In genomic region chr13:99686944-99687382, GRCh38 we compare ENCODE assay signal across 20 cellular contexts.
DNase-seq lines count a peak whose midpoint lies in the region; ATAC-seq, FAIRE-seq and TF ChIP-seq lines count a peak whose summit lies in the region.
"Had no signal": no experiment of that assay in that cellular context is flagged by ENCODE, and none has a peak within 500 bp of the region (broad histone marks: within the 10 kb centered on the region; RNA-seq: fewer than 3 reads in every experiment).

No MANE protein-coding gene starts in this region.

- H3K27ac ChIP-seq in left ventricle myocardium inferior (replicated peaks) (peak overlapping the region; percentile 63), K562 (ENCODE audit: extremely low read depth, low read depth, low read length) (no peak overlapping the region), gastroesophageal sphincter (no peak overlapping the region), testis (peak overlapping the region in 1 of 2 donors; percentile 53)
- H3K27ac ChIP-seq: C4-2B, esophagus muscularis mucosa, upper lobe of left lung had no signal

- H3K4me1 ChIP-seq in left ventricle myocardium inferior, result peaks cover 22% of the 10 kb centered on the region
- peaks cover 0 to 8% of the 10 kb centered on the region in 2 experiments; a peak in 3 of 5 replicates for H3K4me1 ChIP-seq in K562 (replicated peaks in 1 of 2; ENCODE audit: control insufficient read depth in 2 of 2, insufficient read depth in 2 of 2, low read length in 2 of 2)
- peaks cover 0 to 15% (median 0%) of the 10 kb centered on the region in 3 donors for H3K4me1 ChIP-seq in gastroesophageal sphincter
- peaks cover 11% of the 10 kb centered on the region for H3K4me1 ChIP-seq in testis
- H3K4me1 ChIP-seq: upper lobe of left lung had no signal

- no TSS peak for BruUV-seq in K562 (replicated peaks; lab: Mats Ljungman, UMichigan)

- DNase-seq in left ventricle myocardium inferior, result no peak
- no peak for DNase-seq in left cardiac atrium
- peak in 2 of 4 experiments; percentile 21 to 45 for DNase-seq in K562 (ENCODE audit: extremely low read depth in 1 of 4, low spot score in 3 of 4)
- DNase-seq in testis, result no peak
- DNase-seq in stimulated activated CD4-positive, alpha-beta T cell treated with anti-CD3 and anti-CD28 coated beads, Interleukin-12 subunit alpha, Interleukin-12 subunit beta, amount 100 ng/mL, for 4 hours, result no peak
- DNase-seq in T-helper 1 cell, result no peak
- DNase-seq: activated CD4-positive, CD25-positive, alpha-beta regulatory T cell; activated CD8-positive, alpha-beta T cell treated with anti-CD3 and anti-CD28 coated beads for 36 hours; activated T-cell treated with anti-CD3 and anti-CD28 coated beads, Interleukin-2, amount 50 U/mL, for 48 hours; dorsolateral prefrontal cortex; NCI-H187 treated with DMSO at 0.1 percent for 48 hours; SIG-M5; stimulated activated naive CD8-positive, alpha-beta T cell treated with anti-CD3 and anti-CD28 coated beads, Interleukin-15, amount 100 ng/mL, for 72 hours; upper lobe of left lung had no signal

- FAIRE-seq in K562 (lab: Jason Lieb, UNC), result peak; percentile 32

- no peaks in the 10 kb centered on the region; the same call in none of the 2 replicates for H4K20me1 ChIP-seq in K562 (replicated peaks; ENCODE audit: control insufficient read depth, insufficient read depth, low read length)

- in situ Hi-C loops in K562 (cut with MboI), result no loop called here

- H3K9ac ChIP-seq in K562 (ENCODE audit: insufficient read depth in 1 of 2, low read depth in 2 of 2, low read length in 2 of 2), result no peak overlapping the region

- H2AFZ ChIP-seq in K562 (ENCODE audit: low read depth, low read length), result no peak overlapping the region

- ATAC-seq in left cardiac atrium (no peak), K562 (peak; percentile 76), gastroesophageal sphincter (no peak)
- ATAC-seq: activated CD8-positive, alpha-beta T cell treated with anti-CD3 and anti-CD28 coated beads for 36 hours; activated naive CD4-positive, alpha-beta T cell treated with anti-CD3 and anti-CD28 coated beads, Interleukin-2, amount 50 U/mL, for 72 hours; stimulated activated naive CD8-positive, alpha-beta T cell treated with anti-CD3 and anti-CD28 coated beads, Interleukin-15, amount 100 ng/mL, for 72 hours had no signal

- intact Hi-C loops in left ventricle myocardium inferior (cut with micrococcal nuclease) (no loop called here), left cardiac atrium (cut with DNase I) (no loop called here), K562 (cut with micrococcal nuclease) (no loop called here), testis (cut with DNase I; ENCODE audit: low total_unique reads) (no loop called here)

- TF ChIP-seq EP300 in K562 (IDR thresholded peaks at IDR 0.05; ENCODE audit: low read length) (no peak), gastroesophageal sphincter (IDR thresholded peaks at IDR 0.05) (no peak)

- no peaks in the 10 kb centered on the region for H3K36me3 ChIP-seq in left ventricle myocardium inferior
- no peaks in the 10 kb centered on the region for H3K36me3 ChIP-seq in K562 (ENCODE audit: control insufficient read depth, insufficient read depth, low read length)
- no peaks in the 10 kb centered on the region for H3K36me3 ChIP-seq in gastroesophageal sphincter
- H3K36me3 ChIP-seq in testis (ENCODE audit: low read depth, missing control alignments), result no peaks in the 10 kb centered on the region
- H3K36me3 ChIP-seq: esophagus muscularis mucosa, right atrium auricular region, upper lobe of left lung had no signal

- H3K27me3 ChIP-seq in left ventricle myocardium inferior (ENCODE audit: low read depth), result no peaks in the 10 kb centered on the region
- peaks cover 0 to 6% of the 10 kb centered on the region in 2 experiments; a peak in 2 of 5 replicates for H3K27me3 ChIP-seq in K562 (ENCODE audit: control insufficient read depth in 2 of 2, insufficient read depth in 2 of 2, low read length in 2 of 2)
- no peaks in the 10 kb centered on the region for H3K27me3 ChIP-seq in gastroesophageal sphincter
- no peaks in the 10 kb centered on the region for H3K27me3 ChIP-seq in testis
- H3K27me3 ChIP-seq: dorsolateral prefrontal cortex, esophagus muscularis mucosa, right atrium auricular region, upper lobe of left lung had no signal

- POLR2A ChIA-PET in K562 (lab: Yijun Ruan, JAX), result interaction anchor here (1.0 to 1.2 kb wide), 2 partner anchors 18 to 210 kb away, joined by 3 to 4 read pairs; no protein-coding TSS in a partner anchor

- no peaks in the 10 kb centered on the region for H3K79me2 ChIP-seq in K562 (ENCODE audit: control insufficient read depth, insufficient read depth, low read length)

- no peak for TF ChIP-seq RAD21 in K562 (CRISPR knock-in tag; conservative IDR thresholded peaks at IDR 0.05 in 1 of 2, IDR thresholded peaks at IDR 0.05 in 1 of 2)

- no peak overlapping the region; the same call in 1 of the 2 replicates for H3K4me2 ChIP-seq in K562 (ENCODE audit: insufficient read depth, low read length)

- H3K9me3 ChIP-seq in left ventricle myocardium inferior (replicated peaks) (no peaks in the 10 kb centered on the region), K562 (replicated peaks; ENCODE audit: control insufficient read depth, insufficient read depth, low read depth, low read length) (no peaks in the 10 kb centered on the region), iPS-18c (ENCODE audit: control insufficient read depth, insufficient read depth, low read length) (no peaks in the 10 kb centered on the region), gastroesophageal sphincter (no peaks in the 10 kb centered on the region), testis (no peaks in the 10 kb centered on the region)
- H3K9me3 ChIP-seq: esophagus muscularis mucosa, right atrium auricular region, upper lobe of left lung had no signal

- TF ChIP-seq POLR2A in K562 (conservative IDR thresholded peaks at IDR 0.05) (no peak), gastroesophageal sphincter (IDR thresholded peaks at IDR 0.05) (no peak), testis (IDR thresholded peaks at IDR 0.05) (no peak)

- H3K4me3 ChIP-seq in left ventricle myocardium inferior, result no peak overlapping the region
- no peak overlapping the region for H3K4me3 ChIP-seq in K562
- H3K4me3 ChIP-seq in iPS-18c (ENCODE audit: insufficient read depth, low read depth, low read length), result peak overlapping the region; percentile 2; the same call in 1 of the 2 replicates
- H3K4me3 ChIP-seq in gastroesophageal sphincter, result no peak overlapping the region
- H3K4me3 ChIP-seq in testis, result no peak overlapping the region
- H3K4me3 ChIP-seq: dorsolateral prefrontal cortex, esophagus muscularis mucosa, right atrium auricular region, upper lobe of left lung had no signal

- 31% methylated on average over 4 of the region's 6 CpGs for WGBS in K562 (ENCODE audit: insufficient coverage, low coverage, missing lambda C conversion rate)
- WGBS in gastroesophageal sphincter (ENCODE audit: low coverage in 1 of 2), 2 donors, result 67 to 81% methylated on average over 3 to 6 of the region's 6 CpGs
- 65 to 73% methylated on average over 6 of the region's 6 CpGs for WGBS in testis, 2 donors

- CTCF ChIA-PET in K562 (lab: Yijun Ruan, JAX; ENCODE audit: low intra/inter-chr PET ratio), result no interaction called here

- no peaks in the 10 kb centered on the region for H3K9me1 ChIP-seq in K562 (ENCODE audit: control insufficient read depth, insufficient read depth, low read length)

- TF ChIP-seq CTCF in left ventricle myocardium inferior (IDR thresholded peaks at IDR 0.05; ENCODE audit: borderline replicate concordance) (no peak), K562 (IDR thresholded peaks at IDR 0.05 in 2 of 3, conservative IDR thresholded peaks at IDR 0.05 in 1 of 3; ENCODE audit: insufficient read depth in 2 of 3, low read depth in 1 of 3, low read length in 3 of 3) (no peak), gastroesophageal sphincter (IDR thresholded peaks at IDR 0.05) (no peak), testis (IDR thresholded peaks at IDR 0.05) (no peak)

TF ChIP-seq in K562, 482 proteins besides CTCF, POLR2A, EP300 and RAD21 (continues in another document):
- TF ChIP-seq CEBPZ (IDR thresholded peaks at IDR 0.05; ENCODE audit: borderline replicate concordance, low read depth, low read length) (no peak), CBFA2T2 (conservative IDR thresholded peaks at IDR 0.05) (peak; percentile 34), MTF1 (CRISPR knock-in tag; IDR thresholded peaks at IDR 0.05; ENCODE audit: borderline replicate concordance) (no peak), CBFA2T3 (IDR thresholded peaks at IDR 0.05) (peak; percentile 65), ZNF584 (CRISPR knock-in tag; IDR thresholded peaks at IDR 0.05; ENCODE audit: low read depth) (no peak), POLR2AphosphoS5 (IDR thresholded peaks at IDR 0.05; ENCODE audit: control insufficient read depth, insufficient read depth, low read depth, low read length) (peak; percentile 24; the same call in 1 of the 2 replicates), ZBED1 (IDR thresholded peaks at IDR 0.05) (no peak), ZNF174 (CRISPR knock-in tag; IDR thresholded peaks at IDR 0.05) (no peak), HLTF (IDR thresholded peaks at IDR 0.05) (no peak), HNRNPL (IDR thresholded peaks at IDR 0.05; ENCODE audit: low read depth, low read length) (no peak), ASH1L (IDR thresholded peaks at IDR 0.05; ENCODE audit: borderline replicate concordance, low read depth, partially characterized antibody) (no peak), ZNF431 (CRISPR knock-in tag; IDR thresholded peaks at IDR 0.05) (no peak)
